In the genomic region with DNA sequence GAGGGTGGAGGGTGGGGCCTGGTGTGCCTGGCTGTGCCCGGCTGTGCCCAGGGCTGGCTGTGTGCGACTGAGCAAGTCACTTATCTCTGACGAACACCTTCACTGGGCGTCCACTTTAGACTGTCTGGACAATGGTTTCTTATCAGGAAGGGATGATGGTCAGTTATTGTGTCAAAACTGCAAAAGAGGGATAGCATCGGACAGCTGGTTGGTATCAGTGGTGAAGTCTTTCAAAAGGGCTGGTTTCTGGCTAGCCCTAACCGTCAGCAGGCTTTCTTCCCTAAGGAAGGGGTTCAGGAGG, we compare ENCODE assay signal across 1 cellular context.
TF ChIP-seq lines count a peak whose summit lies in the region.

No MANE protein-coding gene starts in this region.

TF ChIP-seq in K562, 482 proteins besides CTCF, POLR2A, EP300 and RAD21 (continued from another document and continues in another):
- TF ChIP-seq, protein P1, sequence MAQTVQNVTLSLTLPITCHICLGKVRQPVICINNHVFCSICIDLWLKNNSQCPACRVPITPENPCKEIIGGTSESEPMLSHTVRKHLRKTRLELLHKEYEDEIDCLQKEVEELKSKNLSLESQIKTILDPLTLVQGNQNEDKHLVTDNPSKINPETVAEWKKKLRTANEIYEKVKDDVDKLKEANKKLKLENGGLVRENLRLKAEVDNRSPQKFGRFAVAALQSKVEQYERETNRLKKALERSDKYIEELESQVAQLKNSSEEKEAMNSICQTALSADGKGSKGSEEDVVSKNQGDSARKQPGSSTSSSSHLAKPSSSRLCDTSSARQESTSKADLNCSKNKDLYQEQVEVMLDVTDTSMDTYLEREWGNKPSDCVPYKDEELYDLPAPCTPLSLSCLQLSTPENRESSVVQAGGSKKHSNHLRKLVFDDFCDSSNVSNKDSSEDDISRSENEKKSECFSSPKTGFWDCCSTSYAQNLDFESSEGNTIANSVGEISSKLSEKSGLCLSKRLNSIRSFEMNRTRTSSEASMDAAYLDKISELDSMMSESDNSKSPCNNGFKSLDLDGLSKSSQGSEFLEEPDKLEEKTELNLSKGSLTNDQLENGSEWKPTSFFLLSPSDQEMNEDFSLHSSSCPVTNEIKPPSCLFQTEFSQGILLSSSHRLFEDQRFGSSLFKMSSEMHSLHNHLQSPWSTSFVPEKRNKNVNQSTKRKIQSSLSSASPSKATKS (CRISPR knock-in tag; IDR thresholded peaks at IDR 0.05): no peak
- no peak for TF ChIP-seq ZNF124 (CRISPR knock-in tag; IDR thresholded peaks at IDR 0.05)
- no peak for TF ChIP-seq ZNF282 (CRISPR knock-in tag; IDR thresholded peaks at IDR 0.05)
- TF ChIP-seq, protein P2, sequence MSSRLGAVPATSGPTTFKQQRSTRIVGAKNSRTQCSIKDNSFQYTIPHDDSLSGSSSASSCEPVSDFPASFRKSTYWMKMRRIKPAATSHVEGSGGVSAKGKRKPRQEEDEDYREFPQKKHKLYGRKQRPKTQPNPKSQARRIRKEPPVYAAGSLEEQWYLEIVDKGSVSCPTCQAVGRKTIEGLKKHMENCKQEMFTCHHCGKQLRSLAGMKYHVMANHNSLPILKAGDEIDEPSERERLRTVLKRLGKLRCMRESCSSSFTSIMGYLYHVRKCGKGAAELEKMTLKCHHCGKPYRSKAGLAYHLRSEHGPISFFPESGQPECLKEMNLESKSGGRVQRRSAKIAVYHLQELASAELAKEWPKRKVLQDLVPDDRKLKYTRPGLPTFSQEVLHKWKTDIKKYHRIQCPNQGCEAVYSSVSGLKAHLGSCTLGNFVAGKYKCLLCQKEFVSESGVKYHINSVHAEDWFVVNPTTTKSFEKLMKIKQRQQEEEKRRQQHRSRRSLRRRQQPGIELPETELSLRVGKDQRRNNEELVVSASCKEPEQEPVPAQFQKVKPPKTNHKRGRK (tag; IDR thresholded peaks at IDR 0.05): no peak
- TF ChIP-seq ARNT (IDR thresholded peaks at IDR 0.05): no peak
- TF ChIP-seq MYC (IDR thresholded peaks at IDR 0.05; ENCODE audit: low read depth, low read length): no peak
- TF ChIP-seq MYC (CRISPR knock-in tag; IDR thresholded peaks at IDR 0.05; ENCODE audit: borderline replicate concordance, low read depth): no peak
- no peak for TF ChIP-seq ZNF12 (CRISPR knock-in tag; IDR thresholded peaks at IDR 0.05)
- no peak for TF ChIP-seq TGIF2 (CRISPR knock-in tag; IDR thresholded peaks at IDR 0.05)
- TF ChIP-seq TCF7L2 (IDR thresholded peaks at IDR 0.05; ENCODE audit: low read depth, low read length): no peak
- TF ChIP-seq ZNF695 (CRISPR knock-in tag; IDR thresholded peaks at IDR 0.05): no peak
- no peak for TF ChIP-seq CREB1 (IDR thresholded peaks at IDR 0.05)
- TF ChIP-seq CREB1 (CRISPR knock-in tag; IDR thresholded peaks at IDR 0.05): no peak
- no peak for TF ChIP-seq ZNF134 (CRISPR knock-in tag; conservative IDR thresholded peaks at IDR 0.05)
- no peak for TF ChIP-seq MTF1 (CRISPR knock-in tag; IDR thresholded peaks at IDR 0.05; ENCODE audit: borderline replicate concordance)
- TF ChIP-seq, protein P3, sequence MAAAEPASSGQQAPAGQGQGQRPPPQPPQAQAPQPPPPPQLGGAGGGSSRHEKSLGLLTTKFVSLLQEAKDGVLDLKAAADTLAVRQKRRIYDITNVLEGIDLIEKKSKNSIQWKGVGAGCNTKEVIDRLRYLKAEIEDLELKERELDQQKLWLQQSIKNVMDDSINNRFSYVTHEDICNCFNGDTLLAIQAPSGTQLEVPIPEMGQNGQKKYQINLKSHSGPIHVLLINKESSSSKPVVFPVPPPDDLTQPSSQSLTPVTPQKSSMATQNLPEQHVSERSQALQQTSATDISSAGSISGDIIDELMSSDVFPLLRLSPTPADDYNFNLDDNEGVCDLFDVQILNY (CRISPR knock-in tag; IDR thresholded peaks at IDR 0.05): no peak
- no peak for TF ChIP-seq NFE2L1 (tag; IDR thresholded peaks at IDR 0.05; ENCODE audit: borderline replicate concordance, low read depth)
- TF ChIP-seq ZNF586 (CRISPR knock-in tag; conservative IDR thresholded peaks at IDR 0.05): no peak
- TF ChIP-seq ZFP36 (IDR thresholded peaks at IDR 0.05; ENCODE audit: low read depth, low read length, partially characterized antibody): no peak
- peak; percentile 95 for TF ChIP-seq CBFA2T3 (IDR thresholded peaks at IDR 0.05)
- TF ChIP-seq FOXK1 (CRISPR knock-in tag; IDR thresholded peaks at IDR 0.05; ENCODE audit: borderline replicate concordance): no peak
- TF ChIP-seq SNRNP70 (optimal IDR thresholded peaks at IDR 0.05; ENCODE audit: low read depth, low read length): no peak
- peak; percentile 36; the same call in 1 of the 2 replicates for TF ChIP-seq MAFG (tag; conservative IDR thresholded peaks at IDR 0.05)
- peak; percentile 97 for TF ChIP-seq ARID1B (IDR thresholded peaks at IDR 0.05)
- TF ChIP-seq, protein P4, sequence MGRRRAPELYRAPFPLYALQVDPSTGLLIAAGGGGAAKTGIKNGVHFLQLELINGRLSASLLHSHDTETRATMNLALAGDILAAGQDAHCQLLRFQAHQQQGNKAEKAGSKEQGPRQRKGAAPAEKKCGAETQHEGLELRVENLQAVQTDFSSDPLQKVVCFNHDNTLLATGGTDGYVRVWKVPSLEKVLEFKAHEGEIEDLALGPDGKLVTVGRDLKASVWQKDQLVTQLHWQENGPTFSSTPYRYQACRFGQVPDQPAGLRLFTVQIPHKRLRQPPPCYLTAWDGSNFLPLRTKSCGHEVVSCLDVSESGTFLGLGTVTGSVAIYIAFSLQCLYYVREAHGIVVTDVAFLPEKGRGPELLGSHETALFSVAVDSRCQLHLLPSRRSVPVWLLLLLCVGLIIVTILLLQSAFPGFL (CRISPR knock-in tag; IDR thresholded peaks at IDR 0.05): no peak
- no peak for TF ChIP-seq ZNF431 (CRISPR knock-in tag; IDR thresholded peaks at IDR 0.05)
- TF ChIP-seq, protein P5, sequence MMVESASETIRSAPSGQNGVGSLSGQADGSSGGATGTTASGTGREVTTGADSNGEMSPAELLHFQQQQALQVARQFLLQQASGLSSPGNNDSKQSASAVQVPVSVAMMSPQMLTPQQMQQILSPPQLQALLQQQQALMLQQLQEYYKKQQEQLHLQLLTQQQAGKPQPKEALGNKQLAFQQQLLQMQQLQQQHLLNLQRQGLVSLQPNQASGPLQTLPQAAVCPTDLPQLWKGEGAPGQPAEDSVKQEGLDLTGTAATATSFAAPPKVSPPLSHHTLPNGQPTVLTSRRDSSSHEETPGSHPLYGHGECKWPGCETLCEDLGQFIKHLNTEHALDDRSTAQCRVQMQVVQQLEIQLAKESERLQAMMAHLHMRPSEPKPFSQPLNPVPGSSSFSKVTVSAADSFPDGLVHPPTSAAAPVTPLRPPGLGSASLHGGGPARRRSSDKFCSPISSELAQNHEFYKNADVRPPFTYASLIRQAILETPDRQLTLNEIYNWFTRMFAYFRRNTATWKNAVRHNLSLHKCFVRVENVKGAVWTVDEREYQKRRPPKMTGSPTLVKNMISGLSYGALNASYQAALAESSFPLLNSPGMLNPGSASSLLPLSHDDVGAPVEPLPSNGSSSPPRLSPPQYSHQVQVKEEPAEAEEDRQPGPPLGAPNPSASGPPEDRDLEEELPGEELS (CRISPR knock-in tag; IDR thresholded peaks at IDR 0.05; ENCODE audit: borderline replicate concordance): no peak
- TF ChIP-seq NCOA6 (IDR thresholded peaks at IDR 0.05): no peak
- TF ChIP-seq GATAD2B (IDR thresholded peaks at IDR 0.05; ENCODE audit: borderline replicate concordance): 0 out of 2 replicates have a peak, but pooled peaks have one; percentile 63
- TF ChIP-seq SRSF9 (IDR thresholded peaks at IDR 0.05; ENCODE audit: borderline replicate concordance, low read depth, low read length): no peak
- TF ChIP-seq SRSF1 (IDR thresholded peaks at IDR 0.05; ENCODE audit: low read depth, low read length): no peak
- TF ChIP-seq ATF7 (IDR thresholded peaks at IDR 0.05): 0 out of 2 replicates have a peak, but pooled peaks have one; percentile 28
- TF ChIP-seq EP400 (IDR thresholded peaks at IDR 0.05): no peak
- no peak for TF ChIP-seq SRSF3 (IDR thresholded peaks at IDR 0.05; ENCODE audit: insufficient read depth, low read length)
- peak; percentile 89 for TF ChIP-seq CTBP1 (IDR thresholded peaks at IDR 0.05; ENCODE audit: borderline replicate concordance)
- TF ChIP-seq BRCA1 (IDR thresholded peaks at IDR 0.05): no peak
- TF ChIP-seq BRCA1 (CRISPR knock-in tag; IDR thresholded peaks at IDR 0.05): no peak
- TF ChIP-seq CBX5 (IDR thresholded peaks at IDR 0.05; ENCODE audit: borderline replicate concordance, low read depth): no peak
- TF ChIP-seq, protein P6, sequence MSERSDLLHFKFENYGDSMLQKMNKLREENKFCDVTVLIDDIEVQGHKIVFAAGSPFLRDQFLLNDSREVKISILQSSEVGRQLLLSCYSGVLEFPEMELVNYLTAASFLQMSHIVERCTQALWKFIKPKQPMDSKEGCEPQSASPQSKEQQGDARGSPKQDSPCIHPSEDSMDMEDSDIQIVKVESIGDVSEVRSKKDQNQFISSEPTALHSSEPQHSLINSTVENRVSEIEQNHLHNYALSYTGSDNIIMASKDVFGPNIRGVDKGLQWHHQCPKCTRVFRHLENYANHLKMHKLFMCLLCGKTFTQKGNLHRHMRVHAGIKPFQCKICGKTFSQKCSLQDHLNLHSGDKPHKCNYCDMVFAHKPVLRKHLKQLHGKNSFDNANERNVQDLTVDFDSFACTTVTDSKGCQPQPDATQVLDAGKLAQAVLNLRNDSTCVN (CRISPR knock-in tag; IDR thresholded peaks at IDR 0.05): no peak
- TF ChIP-seq ZKSCAN8 (CRISPR knock-in tag; IDR thresholded peaks at IDR 0.05): no peak
- peak; percentile 92 for TF ChIP-seq DPF2 (IDR thresholded peaks at IDR 0.05)
- TF ChIP-seq, protein P7, sequence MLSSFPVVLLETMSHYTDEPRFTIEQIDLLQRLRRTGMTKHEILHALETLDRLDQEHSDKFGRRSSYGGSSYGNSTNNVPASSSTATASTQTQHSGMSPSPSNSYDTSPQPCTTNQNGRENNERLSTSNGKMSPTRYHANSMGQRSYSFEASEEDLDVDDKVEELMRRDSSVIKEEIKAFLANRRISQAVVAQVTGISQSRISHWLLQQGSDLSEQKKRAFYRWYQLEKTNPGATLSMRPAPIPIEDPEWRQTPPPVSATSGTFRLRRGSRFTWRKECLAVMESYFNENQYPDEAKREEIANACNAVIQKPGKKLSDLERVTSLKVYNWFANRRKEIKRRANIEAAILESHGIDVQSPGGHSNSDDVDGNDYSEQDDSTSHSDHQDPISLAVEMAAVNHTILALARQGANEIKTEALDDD (IDR thresholded peaks at IDR 0.05): peak; percentile 70; the same call in 1 of the 2 replicates
- TF ChIP-seq XRCC3 (IDR thresholded peaks at IDR 0.05): no peak
- no peak; the same call in 1 of the 2 replicates for TF ChIP-seq ZFX (CRISPR knock-in tag; IDR thresholded peaks at IDR 0.05)
- TF ChIP-seq, protein P8, sequence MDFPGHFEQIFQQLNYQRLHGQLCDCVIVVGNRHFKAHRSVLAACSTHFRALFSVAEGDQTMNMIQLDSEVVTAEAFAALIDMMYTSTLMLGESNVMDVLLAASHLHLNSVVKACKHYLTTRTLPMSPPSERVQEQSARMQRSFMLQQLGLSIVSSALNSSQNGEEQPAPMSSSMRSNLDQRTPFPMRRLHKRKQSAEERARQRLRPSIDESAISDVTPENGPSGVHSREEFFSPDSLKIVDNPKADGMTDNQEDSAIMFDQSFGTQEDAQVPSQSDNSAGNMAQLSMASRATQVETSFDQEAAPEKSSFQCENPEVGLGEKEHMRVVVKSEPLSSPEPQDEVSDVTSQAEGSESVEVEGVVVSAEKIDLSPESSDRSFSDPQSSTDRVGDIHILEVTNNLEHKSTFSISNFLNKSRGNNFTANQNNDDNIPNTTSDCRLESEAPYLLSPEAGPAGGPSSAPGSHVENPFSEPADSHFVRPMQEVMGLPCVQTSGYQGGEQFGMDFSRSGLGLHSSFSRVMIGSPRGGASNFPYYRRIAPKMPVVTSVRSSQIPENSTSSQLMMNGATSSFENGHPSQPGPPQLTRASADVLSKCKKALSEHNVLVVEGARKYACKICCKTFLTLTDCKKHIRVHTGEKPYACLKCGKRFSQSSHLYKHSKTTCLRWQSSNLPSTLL (IDR thresholded peaks at IDR 0.05): no peak
- no peak for TF ChIP-seq ZNF165 (CRISPR knock-in tag; IDR thresholded peaks at IDR 0.05; ENCODE audit: borderline replicate concordance)
- TF ChIP-seq TBL1XR1 (IDR thresholded peaks at IDR 0.05; ENCODE audit: low read length in 2 of 2): peak in 1 of 2 experiments; percentile 87; a peak in 3 of 4 replicates
- TF ChIP-seq, protein P9, sequence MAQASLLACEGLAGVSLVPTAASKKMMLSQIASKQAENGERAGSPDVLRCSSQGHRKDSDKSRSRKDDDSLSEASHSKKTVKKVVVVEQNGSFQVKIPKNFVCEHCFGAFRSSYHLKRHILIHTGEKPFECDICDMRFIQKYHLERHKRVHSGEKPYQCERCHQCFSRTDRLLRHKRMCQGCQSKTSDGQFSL (CRISPR knock-in tag; IDR thresholded peaks at IDR 0.05): no peak
- TF ChIP-seq, protein P9 (tag; IDR thresholded peaks at IDR 0.05): no peak
- TF ChIP-seq CHD4 (IDR thresholded peaks at IDR 0.05; ENCODE audit: insufficient read depth, insufficient replicate concordance, low read depth, low read length, poor library complexity, severe bottlenecking): no peak
- no peak for TF ChIP-seq TAF7 (tag; IDR thresholded peaks at IDR 0.05)
- no peak for TF ChIP-seq ZNF707 (CRISPR knock-in tag; conservative IDR thresholded peaks at IDR 0.05)
- TF ChIP-seq, protein P10, sequence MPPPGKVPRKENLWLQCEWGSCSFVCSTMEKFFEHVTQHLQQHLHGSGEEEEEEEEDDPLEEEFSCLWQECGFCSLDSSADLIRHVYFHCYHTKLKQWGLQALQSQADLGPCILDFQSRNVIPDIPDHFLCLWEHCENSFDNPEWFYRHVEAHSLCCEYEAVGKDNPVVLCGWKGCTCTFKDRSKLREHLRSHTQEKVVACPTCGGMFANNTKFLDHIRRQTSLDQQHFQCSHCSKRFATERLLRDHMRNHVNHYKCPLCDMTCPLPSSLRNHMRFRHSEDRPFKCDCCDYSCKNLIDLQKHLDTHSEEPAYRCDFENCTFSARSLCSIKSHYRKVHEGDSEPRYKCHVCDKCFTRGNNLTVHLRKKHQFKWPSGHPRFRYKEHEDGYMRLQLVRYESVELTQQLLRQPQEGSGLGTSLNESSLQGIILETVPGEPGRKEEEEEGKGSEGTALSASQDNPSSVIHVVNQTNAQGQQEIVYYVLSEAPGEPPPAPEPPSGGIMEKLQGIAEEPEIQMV (tag; conservative IDR thresholded peaks at IDR 0.05; ENCODE audit: low read depth): 0 out of 2 replicates have a peak, but pooled peaks have one; percentile 34
- no peak for TF ChIP-seq TARDBP (IDR thresholded peaks at IDR 0.05)
- TF ChIP-seq FOXP1 (CRISPR knock-in tag; IDR thresholded peaks at IDR 0.05): no peak
